ENCODE assay signal across 8 cellular contexts in genomic region chr9:4293293-4293931, GRCh38. TPM values are rescaled to one million over a fixed set of nuclear protein-coding genes. Genes with fewer than 3 reads are reported as not detected.
DNase-seq lines count a peak whose midpoint lies in the region; ATAC-seq and TF ChIP-seq lines count a peak whose summit lies in the region.

No MANE protein-coding gene starts in this region.

- no peak for TF ChIP-seq CTCF in HFF-Myc (IDR thresholded peaks at IDR 0.05; ENCODE audit: low read depth, low read length, missing control alignments)
- no peak for TF ChIP-seq CTCF in adrenal gland (IDR thresholded peaks at IDR 0.05)
- TF ChIP-seq CTCF in hepatocyte (IDR thresholded peaks at IDR 0.05; ENCODE audit: poor library complexity), result no peak

- no peaks in the 10 kb centered on the region for H3K36me3 ChIP-seq in adrenal gland (replicated peaks in 1 of 2)
- H3K36me3 ChIP-seq in hepatocyte (replicated peaks; ENCODE audit: insufficient read depth, low read depth), result no peaks in the 10 kb centered on the region

- 52 to 66% (median 60%) methylated on average over 5 of the region's 5 CpGs for WGBS in adrenal gland, 4 donors
- WGBS in hepatocyte (ENCODE audit: low lambda C conversion rate, missing lambda C conversion rate), result 75% methylated on average over 5 of the region's 5 CpGs

- DNase-seq in HFF-Myc (ENCODE audit: extremely low read depth, low read depth) (peak; percentile 71), adrenal gland (peak in 1 of 7 donors; percentile 22), hepatocyte (ENCODE audit: low spot score) (peak; percentile 40), stromal cell of bone marrow (ENCODE audit: low read depth) (peak; percentile 95), NCI-H1417 treated with DMSO at 0.1 percent for 48 hours (lab: John Stamatoyannopoulos, UW) (no peak), mucosa of gallbladder (ENCODE audit: low spot score) (no peak)

- no peak overlapping the region for H2AFZ ChIP-seq in hepatocyte

- H3K4me3 ChIP-seq in HFF-Myc (replicated peaks; ENCODE audit: low read depth, low read length) (peak overlapping the region; percentile 14), adrenal gland (no peak overlapping the region), hepatocyte (no peak overlapping the region)

- ATAC-seq in GM18502 (IDR thresholded peaks at IDR 0.05; ENCODE audit: poor library complexity, unreplicated experiment), result no peak
- no peak for ATAC-seq in HG02840 (IDR thresholded peaks at IDR 0.05; ENCODE audit: low FRiP score, unreplicated experiment)

- H4K20me1 ChIP-seq in hepatocyte (ENCODE audit: insufficient read depth, poor library complexity, severe bottlenecking), result no peaks in the 10 kb centered on the region

- H3K4me1 ChIP-seq in adrenal gland (replicated peaks in 1 of 2) (peaks cover 7 to 24% of the 10 kb centered on the region in 2 donors), hepatocyte (ENCODE audit: insufficient read depth) (peaks cover 16% of the 10 kb centered on the region)

- H3K79me2 ChIP-seq in hepatocyte, result peaks cover 65% of the 10 kb centered on the region

- no peaks in the 10 kb centered on the region for H3K27me3 ChIP-seq in adrenal gland
- no peaks in the 10 kb centered on the region for H3K27me3 ChIP-seq in hepatocyte

- H3K27ac ChIP-seq in adrenal gland, result peak overlapping the region in 4 of 5 donors; percentile 18 to 71 (median 56)
- peak overlapping the region; percentile 66 for H3K27ac ChIP-seq in hepatocyte

- H3K4me2 ChIP-seq in hepatocyte, result no peak overlapping the region

- no peaks in the 10 kb centered on the region for H3K9me3 ChIP-seq in adrenal gland (replicated peaks in 1 of 3)
- H3K9me3 ChIP-seq in hepatocyte (ENCODE audit: low read depth), result no peaks in the 10 kb centered on the region

- intact Hi-C loops in adrenal gland (cut with DNase I), result no loop called here

- no peaks in the 10 kb centered on the region for H3K9me2 ChIP-seq in hepatocyte (replicated peaks; ENCODE audit: insufficient read depth)

- TF ChIP-seq POLR2A in adrenal gland (IDR thresholded peaks at IDR 0.05), result no peak

RNA-seq across cellular contexts. Expression of gene GLIS3, which starts 6.5 kb away (rescaled TPM):
- total RNA-seq in adrenal gland, result 10 to 100 TPM in 2 of 8 donors, 1 to 10 TPM in 6; 5.0 to 20.2 (median 8.9) TPM
- 1 to 10 TPM; 1.1 to 4.9 (median 1.4) TPM for polyA plus RNA-seq in adrenal gland
- total RNA-seq in hepatocyte, result 19.3 and 30.0 TPM in 2 replicates
- 14.0 and 16.6 TPM in 2 replicates for polyA plus RNA-seq in hepatocyte
- 120 TPM for total RNA-seq in mucosa of gallbladder

Comparison
In these comparisons a context has a peak if more than half of its experiments do, and no peak if none do; other contexts are left out.
1. DNase-seq: peak in HFF-Myc (single experiment), hepatocyte (single experiment) and stromal cell of bone marrow (single experiment); none in NCI-H1417 treated with DMSO at 0.1 percent for 48 hours (single experiment) and mucosa of gallbladder (single experiment).